ENCODE assay signal across 16 cellular contexts in genomic region chr2:71939588-71940535, GRCh38.
A peak's percentile ranks its signal among the peaks of the same experiment; 100 is the strongest.
DNase-seq lines count a peak whose midpoint lies in the region; ATAC-seq, FAIRE-seq and TF ChIP-seq lines count a peak whose summit lies in the region.
"Had no signal": no experiment of that assay in that cellular context is flagged by ENCODE, and none has a peak within 500 bp of the region (broad histone marks: within the 10 kb centered on the region; RNA-seq: fewer than 3 reads in every experiment).

No MANE protein-coding gene starts in this region.

- H3K27me3 ChIP-seq in BLaER1 = no peaks in the 10 kb centered on the region
- H3K27me3 ChIP-seq in MG63 = no peaks in the 10 kb centered on the region
- H3K27me3 ChIP-seq in left ventricle myocardium inferior (ENCODE audit: low read depth) = peaks cover 12% of the 10 kb centered on the region
- no peaks in the 10 kb centered on the region for H3K27me3 ChIP-seq in gastrocnemius medialis
- no peaks in the 10 kb centered on the region; the same call in 1 of the 2 replicates for H3K27me3 ChIP-seq in SJCRH30
- H3K27me3 ChIP-seq: ovary had no signal

- TF ChIP-seq CTCF in left ventricle myocardium inferior (IDR thresholded peaks at IDR 0.05; ENCODE audit: borderline replicate concordance) = no peak
- no peak for TF ChIP-seq CTCF in gastrocnemius medialis (IDR thresholded peaks at IDR 0.05 in 4 of 5, conservative IDR thresholded peaks at IDR 0.05 in 1 of 5)

- FAIRE-seq in frontal cortex (lab: Jason Lieb, UNC) = no peak
- FAIRE-seq: islet of Langerhans had no signal

- no peak for TF ChIP-seq POLR2A in gastrocnemius medialis (IDR thresholded peaks at IDR 0.05)

- H3K36me3 ChIP-seq in BLaER1 (no peaks in the 10 kb centered on the region), MG63 (no peaks in the 10 kb centered on the region), left ventricle myocardium inferior (no peaks in the 10 kb centered on the region), gastrocnemius medialis (no peaks in the 10 kb centered on the region), SJCRH30 (no peaks in the 10 kb centered on the region)
- H3K36me3 ChIP-seq: ovary had no signal

- H3K4me2 ChIP-seq in BLaER1 = peak overlapping the region; percentile 86

- H3K4me3 ChIP-seq in BLaER1 (no peak overlapping the region), MG63 (no peak overlapping the region), left ventricle myocardium inferior (no peak overlapping the region), gastrocnemius medialis (no peak overlapping the region), SJCRH30 (no peak overlapping the region)
- H3K4me3 ChIP-seq: mucosa of descending colon, ovary had no signal

- in situ Hi-C loops in gastrocnemius medialis (cut with MboI; ENCODE audit: low sequenced_read_pairs in 4 of 4) = loop anchor here in 1 of 4 donors (10.0 kb wide), 1 partner anchor 195 kb away; no protein-coding TSS in a partner anchor

- no peaks in the 10 kb centered on the region for H3K9me3 ChIP-seq in BLaER1
- H3K9me3 ChIP-seq in MG63 = no peaks in the 10 kb centered on the region
- H3K9me3 ChIP-seq in left ventricle myocardium inferior (replicated peaks) = no peaks in the 10 kb centered on the region
- H3K9me3 ChIP-seq in gastrocnemius medialis = no peaks in the 10 kb centered on the region
- H3K9me3 ChIP-seq in SJCRH30 (replicated peaks) = no peaks in the 10 kb centered on the region
- H3K9me3 ChIP-seq: mucosa of descending colon, ovary had no signal

- intact Hi-C loops in left ventricle myocardium inferior (cut with micrococcal nuclease) = no loop called here
- intact Hi-C loops in gastrocnemius medialis (cut with DNase I; ENCODE audit: low total_unique reads) = loop anchor here (1.0 to 5.0 kb wide), 6 partner anchors 16 to 1172 kb away; partner anchors contain the start of genes DYSF and RAB11FIP5

- DNase-seq in MG63 = peak; percentile 60
- DNase-seq in left ventricle myocardium inferior = peak; percentile 45
- DNase-seq in gastrocnemius medialis = peak; percentile 95 to 98
- no peak for DNase-seq in SJCRH30
- no peak for DNase-seq in hypothalamus (lab: John Stamatoyannopoulos, UW)
- no peak for DNase-seq in NCI-H524 (lab: John Stamatoyannopoulos, UW)
- no peak for DNase-seq in frontal cortex (ENCODE audit: low spot score in 2 of 2)
- DNase-seq: activated CD4-positive, CD25-positive, alpha-beta regulatory T cell treated with anti-CD3 and anti-CD28 coated beads, Interleukin-2, amount 50 U/mL, for 72 hours; DMS 273 treated with DMSO at 0.1 percent for 48 hours; ovary; T-helper 1 cell had no signal

- peak overlapping the region; percentile 23; the same call in 1 of the 2 replicates for H3K27ac ChIP-seq in BLaER1
- peak overlapping the region; percentile 38 for H3K27ac ChIP-seq in left ventricle myocardium inferior (replicated peaks)
- H3K27ac ChIP-seq in gastrocnemius medialis = peak overlapping the region; percentile 89 to 92 (median 90)
- H3K27ac ChIP-seq in SJCRH30 = no peak overlapping the region
- H3K27ac ChIP-seq: ovary, RWPE1 had no signal

- H3K4me1 ChIP-seq in BLaER1 (peaks cover 60% of the 10 kb centered on the region), left ventricle myocardium inferior (peaks cover 24% of the 10 kb centered on the region), gastrocnemius medialis (peaks cover 41 to 54% of the 10 kb centered on the region in 2 donors), SJCRH30 (no peaks in the 10 kb centered on the region)

- H4K20me1 ChIP-seq in BLaER1 = no peaks in the 10 kb centered on the region

- H3K9ac ChIP-seq in BLaER1 = no peak overlapping the region

- ATAC-seq in gastrocnemius medialis = peak; percentile 83 to 87
- ATAC-seq: activated naive CD4-positive, alpha-beta T cell treated with anti-CD3 and anti-CD28 coated beads, Interleukin-2, amount 50 U/mL, for 72 hours had no signal

Comparison
In these comparisons a context has a peak if more than half of its experiments do, and no peak if none do; other contexts are left out.
1. DNase-seq: peak in MG63 (single experiment), left ventricle myocardium inferior (single experiment) and gastrocnemius medialis (2 of 2); none in SJCRH30 (0 of 2), hypothalamus (0 of 51), NCI-H524 (0 of 2) and frontal cortex (0 of 2).